Comparison of ENCODE assay signal across 9 cellular contexts in the genomic region with DNA sequence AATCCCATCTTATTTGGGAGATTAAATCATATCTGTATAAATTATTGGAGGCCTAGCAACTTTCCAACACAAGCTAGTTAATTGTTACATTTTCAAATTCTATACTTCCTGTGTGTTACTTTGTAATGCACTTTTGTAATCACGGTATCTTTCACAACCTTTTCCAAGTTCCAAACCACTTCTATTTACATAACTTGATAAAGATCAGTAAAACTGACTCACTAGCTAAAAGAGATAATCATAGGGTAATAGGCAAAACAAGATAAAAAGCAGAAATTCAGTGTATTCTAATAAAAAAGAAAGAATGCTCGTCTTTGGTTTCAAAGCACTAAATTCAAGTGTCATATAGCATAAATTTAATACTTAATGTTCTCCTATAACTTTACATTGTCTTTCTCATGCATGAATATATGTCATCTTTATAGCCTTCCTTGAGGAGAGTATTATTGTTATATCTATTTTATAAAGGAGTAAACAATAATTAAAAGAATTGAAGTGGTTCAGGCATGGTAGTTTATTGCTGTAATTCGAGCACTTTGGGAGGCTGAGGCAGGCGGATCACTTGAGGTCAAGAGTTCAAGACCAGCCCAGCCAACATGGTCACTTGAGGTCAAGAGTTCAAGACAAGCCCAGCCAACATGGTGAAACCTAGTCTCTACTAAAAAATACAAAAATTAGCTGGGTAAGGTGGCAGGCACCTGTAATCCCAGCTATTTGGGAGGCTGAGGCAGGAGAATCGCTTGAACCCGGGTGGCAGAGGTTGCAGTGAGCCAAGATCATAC.
A peak's percentile ranks its signal among the peaks of the same experiment; 100 is the strongest.
DNase-seq lines count a peak whose midpoint lies in the region; ATAC-seq and TF ChIP-seq lines count a peak whose summit lies in the region.
"Had no signal": no experiment of that assay in that cellular context is flagged by ENCODE, and none has a peak within 500 bp of the region (broad histone marks: within the 10 kb centered on the region; RNA-seq: fewer than 3 reads in every experiment).

No MANE protein-coding gene starts in this region.

- POLR2A ChIA-PET in HEK293 (lab: Yijun Ruan, JAX) (no interaction called here), RWPE1 (lab: Yijun Ruan, JAX; ENCODE audit: low non-redundant PET) (no interaction called here)

- H3K4me1 ChIP-seq in HEK293 (ENCODE audit: control insufficient read depth, insufficient read depth, low read length) (no peaks in the 10 kb centered on the region; the same call in 1 of the 2 replicates), fibroblast of lung (ENCODE audit: control insufficient read depth, extremely low read depth, insufficient read depth, low read length) (peaks cover 14% of the 10 kb centered on the region), smooth muscle cell (ENCODE audit: low read depth) (peaks cover 11% of the 10 kb centered on the region), heart left ventricle (peaks cover 0 to 17% (median 7%) of the 10 kb centered on the region in 12 donors)

- H3K9ac ChIP-seq in fibroblast of lung (ENCODE audit: insufficient read depth, low read length) (no peak overlapping the region), smooth muscle cell (ENCODE audit: low read depth) (peak overlapping the region; percentile 21)

- 59% methylated on average over 6 of the region's 6 CpGs for WGBS in smooth muscle cell (ENCODE audit: low lambda C conversion rate)
- WGBS in heart left ventricle, 4 donors: 74 to 83% (median 82%) methylated on average over 6 of the region's 6 CpGs

- H3K4me3 Mint-ChIP-seq in effector memory CD8-positive, alpha-beta T cell: no peak overlapping the region
- H3K4me3 Mint-ChIP-seq: neural crest cell had no signal

- H3K36me3 ChIP-seq in HEK293 (ENCODE audit: control insufficient read depth in 2 of 2, insufficient read depth in 1 of 2, low read length in 2 of 2): no peaks in the 10 kb centered on the region
- H3K36me3 ChIP-seq in fibroblast of lung (ENCODE audit: control insufficient read depth, insufficient read depth, low read length): no peaks in the 10 kb centered on the region
- no peaks in the 10 kb centered on the region for H3K36me3 ChIP-seq in smooth muscle cell (ENCODE audit: low read depth)
- no peaks in the 10 kb centered on the region for H3K36me3 ChIP-seq in heart left ventricle

- no peaks in the 10 kb centered on the region for H3K36me3 Mint-ChIP-seq in effector memory CD8-positive, alpha-beta T cell (ENCODE audit: insufficient read depth)

- H3K4me2 ChIP-seq in fibroblast of lung (ENCODE audit: extremely low read depth, insufficient read depth, low read length) (peak overlapping the region; percentile 51), smooth muscle cell (peak overlapping the region; percentile 72)

- TF ChIP-seq CTCF in HEK293 (tag by site-specific recombination; IDR thresholded peaks at IDR 0.05): no peak
- no peak for TF ChIP-seq CTCF in RWPE1 (conservative IDR thresholded peaks at IDR 0.05; ENCODE audit: low read depth)
- no peak for TF ChIP-seq CTCF in fibroblast of lung (conservative IDR thresholded peaks at IDR 0.05 in 1 of 2, IDR thresholded peaks at IDR 0.05 in 1 of 2; ENCODE audit: low read depth in 1 of 2, low read length in 2 of 2)
- TF ChIP-seq CTCF in smooth muscle cell (IDR thresholded peaks at IDR 0.05; ENCODE audit: borderline replicate concordance, insufficient read depth, poor library complexity, severe bottlenecking): no peak
- no peak for TF ChIP-seq CTCF in heart left ventricle (IDR thresholded peaks at IDR 0.05)

- no peak overlapping the region for H3K27ac Mint-ChIP-seq in effector memory CD8-positive, alpha-beta T cell

- H3K27me3 ChIP-seq in fibroblast of lung (ENCODE audit: control insufficient read depth, insufficient read depth, low read length) (no peaks in the 10 kb centered on the region), smooth muscle cell (ENCODE audit: low read depth) (no peaks in the 10 kb centered on the region), heart left ventricle (no peaks in the 10 kb centered on the region)

- peaks cover 10% of the 10 kb centered on the region for H3F3A ChIP-seq in smooth muscle cell (ENCODE audit: low read depth)

- DNase-seq in RWPE1 (ENCODE audit: low spot score) (peak; percentile 50), fibroblast of lung (ENCODE audit: low read depth in 2 of 2) (peak; percentile 88 to 89), smooth muscle cell (lab: John Stamatoyannopoulos, UW; ENCODE audit: unreplicated experiment) (no peak), heart left ventricle (no peak)
- DNase-seq in effector memory CD8-positive, alpha-beta T cell: no peak
- DNase-seq in activated CD8-positive, alpha-beta memory T cell treated with anti-CD3 and anti-CD28 coated beads, Interleukin-2, amount 50 U/mL, for 48 hours: no peak
- DNase-seq: NCI-H774 had no signal

- H3K4me3 ChIP-seq in HEK293 (ENCODE audit: low read depth, low read length) (no peak overlapping the region), fibroblast of lung (replicated peaks in 1 of 4; ENCODE audit: control extremely low read depth in 1 of 4, insufficient read depth in 1 of 4, low read depth in 3 of 4, low read length in 4 of 4) (no peak overlapping the region), smooth muscle cell (no peak overlapping the region), heart left ventricle (no peak overlapping the region)

- no peak overlapping the region for H3K27ac ChIP-seq in HEK293 (ENCODE audit: extremely low read depth, low read depth, low read length)
- no peak overlapping the region for H3K27ac ChIP-seq in RWPE1
- H3K27ac ChIP-seq in fibroblast of lung (ENCODE audit: insufficient read depth, low read length): peak overlapping the region; percentile 39
- H3K27ac ChIP-seq in smooth muscle cell (ENCODE audit: low read depth): peak overlapping the region; percentile 68
- H3K27ac ChIP-seq in heart left ventricle: no peak overlapping the region

- H3K4me1 Mint-ChIP-seq in effector memory CD8-positive, alpha-beta T cell (ENCODE audit: low read depth in 2 of 2): peaks cover 3 to 7% of the 10 kb centered on the region in 2 donors
- H3K4me1 Mint-ChIP-seq: neural crest cell had no signal

- CTCF ChIA-PET in HEK293 (lab: Yijun Ruan, JAX): interaction anchor here (1.4 kb wide), 1 partner anchor 103 kb away, joined by 3 read pairs; no protein-coding TSS in a partner anchor
- CTCF ChIA-PET in RWPE1 (lab: Yijun Ruan, JAX): no interaction called here

- no peaks in the 10 kb centered on the region for H3K79me2 ChIP-seq in fibroblast of lung (ENCODE audit: control insufficient read depth, insufficient read depth, low read length)
- no peaks in the 10 kb centered on the region for H3K79me2 ChIP-seq in smooth muscle cell (ENCODE audit: low read depth)

- no peaks in the 10 kb centered on the region for H3K9me3 Mint-ChIP-seq in effector memory CD8-positive, alpha-beta T cell
- H3K9me3 Mint-ChIP-seq: neural crest cell had no signal

- H3K9me3 ChIP-seq in HEK293 (ENCODE audit: control insufficient read depth, insufficient read depth, low read depth, low read length) (no peaks in the 10 kb centered on the region), fibroblast of lung (ENCODE audit: control insufficient read depth, insufficient read depth, low read depth, low read length) (no peaks in the 10 kb centered on the region), smooth muscle cell (replicated peaks; ENCODE audit: low read depth) (no peaks in the 10 kb centered on the region), heart left ventricle (no peaks in the 10 kb centered on the region)

- H2AFZ ChIP-seq in fibroblast of lung (ENCODE audit: low read length): no peak overlapping the region
- no peak overlapping the region for H2AFZ ChIP-seq in smooth muscle cell (ENCODE audit: low read depth)

- no peaks in the 10 kb centered on the region for H4K20me1 ChIP-seq in fibroblast of lung (ENCODE audit: control insufficient read depth, extremely low read depth, insufficient read depth, low read length)
- no peaks in the 10 kb centered on the region for H4K20me1 ChIP-seq in smooth muscle cell (ENCODE audit: low read depth)

- H3K27me3 Mint-ChIP-seq in effector memory CD8-positive, alpha-beta T cell: no peaks in the 10 kb centered on the region

- TF ChIP-seq POLR2A in heart left ventricle (IDR thresholded peaks at IDR 0.05): no peak

- intact Hi-C loops in heart left ventricle (cut with DNase I): no loop called here

- ATAC-seq in effector memory CD8-positive, alpha-beta T cell (replicated peaks): no peak
- no peak for ATAC-seq in heart left ventricle

TF ChIP-seq in HEK293, 187 proteins besides CTCF, POLR2A, EP300 and RAD21 (continues in another document):
- TF ChIP-seq GFI1B (tag by site-specific recombination; IDR thresholded peaks at IDR 0.05): no peak

Comparison
In these comparisons a context has a peak if more than half of its experiments do, and no peak if none do; other contexts are left out.
1. H3K27ac ChIP-seq: peak in fibroblast of lung (single experiment) and smooth muscle cell (single experiment); none in HEK293 (single experiment), RWPE1 (single experiment) and heart left ventricle (0 of 12).
2. DNase-seq: peak in RWPE1 (single experiment) and fibroblast of lung (2 of 2); none in smooth muscle cell (single experiment), effector memory CD8-positive, alpha-beta T cell (0 of 3), activated CD8-positive, alpha-beta memory T cell treated with anti-CD3 and anti-CD28 coated beads, Interleukin-2, amount 50 U/mL, for 48 hours (single experiment) and heart left ventricle (0 of 5).